Comparison of ENCODE assay signal across 14 cellular contexts in genomic region chr4:64617813-64618212, GRCh38.
A peak's percentile ranks its signal among the peaks of the same experiment; 100 is the strongest.
DNase-seq lines count a peak whose midpoint lies in the region; ATAC-seq and TF ChIP-seq lines count a peak whose summit lies in the region.
"Had no signal": no experiment of that assay in that cellular context is flagged by ENCODE, and none has a peak within 500 bp of the region (broad histone marks: within the 10 kb centered on the region; RNA-seq: fewer than 3 reads in every experiment).

No MANE protein-coding gene starts in this region.

- peak; percentile 38 for TF ChIP-seq CTCF in SK-N-SH (IDR thresholded peaks at IDR 0.05)

- TF ChIP-seq RAD21 in SK-N-SH (IDR thresholded peaks at IDR 0.05; ENCODE audit: low read length): no peak; the same call in 1 of the 2 replicates

- H4K20me1 ChIP-seq in SK-N-SH (ENCODE audit: insufficient read depth): no peaks in the 10 kb centered on the region

- H3K9me3 Mint-ChIP-seq in immature natural killer cell: peaks cover 0 to 21% (median 7%) of the 10 kb centered on the region in 6 donors

- H3K4me3 Mint-ChIP-seq in immature natural killer cell: no peak overlapping the region
- H3K4me3 Mint-ChIP-seq: activated naive CD8-positive, alpha-beta T cell; CD14-positive monocyte had no signal

- H3K36me3 ChIP-seq in SK-N-SH (replicated peaks in 1 of 2; ENCODE audit: control insufficient read depth in 1 of 2, insufficient read depth in 2 of 2, low read length in 1 of 2): no peaks in the 10 kb centered on the region
- H3K36me3 ChIP-seq: right atrium auricular region had no signal

- H3K9ac ChIP-seq in SK-N-SH: no peak overlapping the region

- no peaks in the 10 kb centered on the region for H3K9me3 ChIP-seq in SK-N-SH
- H3K9me3 ChIP-seq: right atrium auricular region had no signal

- no peaks in the 10 kb centered on the region for H3F3A ChIP-seq in SK-N-SH (replicated peaks; ENCODE audit: insufficient read depth)

- H3K4me3 ChIP-seq in SK-N-SH (ENCODE audit: low read depth in 2 of 2, low read length in 1 of 2): no peak overlapping the region
- H3K4me3 ChIP-seq: right atrium auricular region had no signal

- DNase-seq in SK-N-SH (no peak), NCI-H446 treated with DMSO at 0.1 percent for 48 hours (lab: John Stamatoyannopoulos, UW) (peak; percentile 43), cerebellar cortex (ENCODE audit: low spot score) (peak; percentile 16), GDM1 (lab: John Stamatoyannopoulos, UW) (no peak), immature natural killer cell (no peak)
- DNase-seq: kidney glomerular epithelial cell, NCI-H748 treated with DMSO at 0.1 percent for 48 hours had no signal

- under 1% methylated on average over 3 of the region's 3 CpGs for WGBS in SK-N-SH (ENCODE audit: low lambda C conversion rate)

- H3K9me2 ChIP-seq in SK-N-SH: no peaks in the 10 kb centered on the region

- POLR2A ChIA-PET in SK-N-SH (lab: Yijun Ruan, JAX): no interaction called here

- TF ChIP-seq EP300 in SK-N-SH (IDR thresholded peaks at IDR 0.05; ENCODE audit: borderline replicate concordance in 1 of 2, low read depth in 1 of 2, low read length in 1 of 2): no peak

- ATAC-seq in SK-N-SH treated with all-trans-retinoic acid at 6 μM for 48 hours: no peak
- ATAC-seq in HG03439 (IDR thresholded peaks at IDR 0.05; ENCODE audit: unreplicated experiment): no peak
- ATAC-seq in GM21423 (IDR thresholded peaks at IDR 0.05; ENCODE audit: unreplicated experiment): no peak
- ATAC-seq: activated CD4-positive, CD25-positive, alpha-beta regulatory T cell treated with anti-CD3 and anti-CD28 coated beads, Interleukin-2, amount 50 U/mL, for 24 hours had no signal

- CTCF ChIA-PET in SK-N-SH (lab: Yijun Ruan, JAX): no interaction called here

- H3K4me1 Mint-ChIP-seq in immature natural killer cell: no peaks in the 10 kb centered on the region
- H3K4me1 Mint-ChIP-seq: CD14-positive monocyte had no signal

- no peak overlapping the region for H2AFZ ChIP-seq in SK-N-SH (ENCODE audit: low read depth)

- no peaks in the 10 kb centered on the region for H3K27me3 ChIP-seq in SK-N-SH (ENCODE audit: insufficient read depth)
- H3K27me3 ChIP-seq: right atrium auricular region had no signal

- no peaks in the 10 kb centered on the region for H3K4me1 ChIP-seq in SK-N-SH (ENCODE audit: control insufficient read depth in 1 of 2, insufficient read depth in 2 of 2, low read depth in 1 of 2, low read length in 1 of 2)
- H3K4me1 ChIP-seq: right atrium auricular region had no signal

- no peak overlapping the region for H3K27ac Mint-ChIP-seq in immature natural killer cell
- H3K27ac Mint-ChIP-seq: activated naive CD8-positive, alpha-beta T cell; CD14-positive monocyte had no signal

- no peaks in the 10 kb centered on the region for H3K36me3 Mint-ChIP-seq in immature natural killer cell
- H3K36me3 Mint-ChIP-seq: activated naive CD8-positive, alpha-beta T cell; CD14-positive monocyte had no signal

- peaks cover 0 to 1% (median 0%) of the 10 kb centered on the region in 3 donors for H3K27me3 Mint-ChIP-seq in immature natural killer cell (ENCODE audit: low read depth in 3 of 3)
- H3K27me3 Mint-ChIP-seq: activated naive CD8-positive, alpha-beta T cell had no signal

- no peak overlapping the region for H3K27ac ChIP-seq in SK-N-SH (ENCODE audit: low read depth in 2 of 2, low read length in 1 of 2)
- H3K27ac ChIP-seq: right atrium auricular region had no signal

- H3K4me2 ChIP-seq in SK-N-SH: no peak overlapping the region

- no peaks in the 10 kb centered on the region for H3K79me2 ChIP-seq in SK-N-SH (ENCODE audit: insufficient read depth)

TF ChIP-seq in SK-N-SH, 30 proteins besides CTCF, POLR2A, EP300 and RAD21:
- TF ChIP-seq YY1 (IDR thresholded peaks at IDR 0.05; ENCODE audit: low read depth): no peak
- TF ChIP-seq CHD2 (IDR thresholded peaks at IDR 0.05; ENCODE audit: low read length, partially characterized antibody): no peak
- no peak for TF ChIP-seq TCF12 (IDR thresholded peaks at IDR 0.05)
- TF ChIP-seq, protein P1, sequence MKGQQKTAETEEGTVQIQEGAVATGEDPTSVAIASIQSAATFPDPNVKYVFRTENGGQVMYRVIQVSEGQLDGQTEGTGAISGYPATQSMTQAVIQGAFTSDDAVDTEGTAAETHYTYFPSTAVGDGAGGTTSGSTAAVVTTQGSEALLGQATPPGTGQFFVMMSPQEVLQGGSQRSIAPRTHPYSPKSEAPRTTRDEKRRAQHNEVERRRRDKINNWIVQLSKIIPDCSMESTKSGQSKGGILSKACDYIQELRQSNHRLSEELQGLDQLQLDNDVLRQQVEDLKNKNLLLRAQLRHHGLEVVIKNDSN (IDR thresholded peaks at IDR 0.05; ENCODE audit: borderline replicate concordance, low read depth): no peak
- no peak for TF ChIP-seq POLR2AphosphoS5 (IDR thresholded peaks at IDR 0.05; ENCODE audit: low read depth, low read length)
- no peak for TF ChIP-seq SIN3A (IDR thresholded peaks at IDR 0.05; ENCODE audit: borderline replicate concordance, low read depth, low read length)
- no peak for TF ChIP-seq FOSL2 (IDR thresholded peaks at IDR 0.05; ENCODE audit: borderline replicate concordance, low read depth)

TF ChIP-seq in SK-N-SH treated with all-trans-retinoic acid at 6 μM for 48 hours, 23 proteins besides CTCF, POLR2A, EP300 and RAD21:
- TF ChIP-seq ZNF565 (CRISPR knock-in tag; conservative IDR thresholded peaks at IDR 0.05; ENCODE audit: low read depth) (no peak), TOX (CRISPR knock-in tag; IDR thresholded peaks at IDR 0.05; ENCODE audit: borderline replicate concordance) (no peak), CSDC2 (CRISPR knock-in tag; IDR thresholded peaks at IDR 0.05) (no peak), ESRRG (CRISPR knock-in tag; IDR thresholded peaks at IDR 0.05) (no peak), ARNTL (CRISPR knock-in tag; IDR thresholded peaks at IDR 0.05; ENCODE audit: borderline replicate concordance, low read depth) (no peak), ZNF70 (CRISPR knock-in tag; IDR thresholded peaks at IDR 0.05) (no peak), ISL1 (CRISPR knock-in tag; IDR thresholded peaks at IDR 0.05) (no peak), PATZ1 (CRISPR knock-in tag; IDR thresholded peaks at IDR 0.05; ENCODE audit: borderline replicate concordance) (no peak), OSR1 (CRISPR knock-in tag; IDR thresholded peaks at IDR 0.05) (no peak), BACH2 (CRISPR knock-in tag; IDR thresholded peaks at IDR 0.05; ENCODE audit: borderline replicate concordance) (no peak), ZNF8 (CRISPR knock-in tag; IDR thresholded peaks at IDR 0.05) (no peak), ZFP3 (CRISPR knock-in tag; IDR thresholded peaks at IDR 0.05) (no peak), PPARA (CRISPR knock-in tag; IDR thresholded peaks at IDR 0.05; ENCODE audit: borderline replicate concordance) (no peak), TSHZ2 (CRISPR knock-in tag; IDR thresholded peaks at IDR 0.05) (no peak), ZFP30 (CRISPR knock-in tag; IDR thresholded peaks at IDR 0.05) (no peak), TCF4 (CRISPR knock-in tag; IDR thresholded peaks at IDR 0.05; ENCODE audit: borderline replicate concordance) (no peak)
- TF ChIP-seq, protein P2, sequence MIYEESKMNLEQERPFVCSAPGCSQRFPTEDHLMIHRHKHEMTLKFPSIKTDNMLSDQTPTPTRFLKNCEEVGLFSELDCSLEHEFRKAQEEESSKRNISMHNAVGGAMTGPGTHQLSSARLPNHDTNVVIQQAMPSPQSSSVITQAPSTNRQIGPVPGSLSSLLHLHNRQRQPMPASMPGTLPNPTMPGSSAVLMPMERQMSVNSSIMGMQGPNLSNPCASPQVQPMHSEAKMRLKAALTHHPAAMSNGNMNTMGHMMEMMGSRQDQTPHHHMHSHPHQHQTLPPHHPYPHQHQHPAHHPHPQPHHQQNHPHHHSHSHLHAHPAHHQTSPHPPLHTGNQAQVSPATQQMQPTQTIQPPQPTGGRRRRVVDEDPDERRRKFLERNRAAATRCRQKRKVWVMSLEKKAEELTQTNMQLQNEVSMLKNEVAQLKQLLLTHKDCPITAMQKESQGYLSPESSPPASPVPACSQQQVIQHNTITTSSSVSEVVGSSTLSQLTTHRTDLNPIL (CRISPR knock-in tag; IDR thresholded peaks at IDR 0.05; ENCODE audit: low read depth): no peak
TF ChIP-seq in SK-N-SH treated with all-trans-retinoic acid at 6 μM for 48 hours: peak in this region for 0.

Comparison
In these comparisons a context has a peak if more than half of its experiments do, and no peak if none do; other contexts are left out.
1. DNase-seq: peak in NCI-H446 treated with DMSO at 0.1 percent for 48 hours (single experiment) and cerebellar cortex (single experiment); none in SK-N-SH (single experiment), GDM1 (single experiment) and immature natural killer cell (0 of 3).